Comparison of ENCODE assay signal across 16 cellular contexts in the genomic region with DNA sequence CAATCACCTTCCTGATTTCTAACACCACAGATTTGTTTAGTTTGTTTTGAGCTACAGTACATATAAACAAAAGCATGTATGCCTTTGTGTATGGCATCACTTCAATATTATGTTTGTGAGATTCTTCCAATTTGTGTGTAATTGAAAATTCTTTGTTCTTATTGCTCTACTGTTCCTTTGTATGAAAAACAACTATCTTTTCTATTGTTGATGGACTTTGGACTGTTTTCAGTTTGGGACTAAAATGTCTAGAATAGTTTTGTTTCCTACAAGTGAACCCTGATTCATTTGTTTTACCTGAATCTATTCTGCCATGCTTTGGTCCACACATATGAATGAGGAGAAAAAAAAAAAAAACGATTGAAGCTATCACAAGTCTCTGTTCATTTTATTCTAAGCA. TPM values are rescaled to one million over a fixed set of nuclear protein-coding genes. Genes with fewer than 3 reads are reported as not detected.
DNase-seq lines count a peak whose midpoint lies in the region; ATAC-seq, FAIRE-seq and TF ChIP-seq lines count a peak whose summit lies in the region.
"Had no signal": no experiment of that assay in that cellular context is flagged by ENCODE, and none has a peak within 500 bp of the region (broad histone marks: within the 10 kb centered on the region; RNA-seq: fewer than 3 reads in every experiment).

No MANE protein-coding gene starts in this region.

- H2AFZ ChIP-seq in astrocyte (ENCODE audit: low read depth, low read length): no peak overlapping the region

- H3K27me3 ChIP-seq in astrocyte (ENCODE audit: insufficient read depth, low read length): peaks cover 4% of the 10 kb centered on the region

- no peak overlapping the region for H3K9ac ChIP-seq in astrocyte (ENCODE audit: low read length)
- H3K9ac ChIP-seq: BLaER1 had no signal

- no peak for TF ChIP-seq POLR2A in H54 (IDR thresholded peaks at IDR 0.05; ENCODE audit: low read depth, low read length)

- H3K4me3 Mint-ChIP-seq in astrocyte (ENCODE audit: unreplicated experiment): no peak overlapping the region
- peak overlapping the region; percentile 46 for H3K4me3 Mint-ChIP-seq in nephron progenitor cell
- H3K4me3 Mint-ChIP-seq in T-helper 17 cell: no peak overlapping the region

- no peak overlapping the region for H3K27ac Mint-ChIP-seq in astrocyte (ENCODE audit: unreplicated experiment)
- H3K27ac Mint-ChIP-seq in nephron progenitor cell: no peak overlapping the region
- no peak overlapping the region for H3K27ac Mint-ChIP-seq in T-helper 17 cell
- H3K27ac Mint-ChIP-seq: CD4-positive, CD25-positive, alpha-beta regulatory T cell had no signal

- H3K4me2 ChIP-seq in astrocyte (ENCODE audit: low read length): no peak overlapping the region
- H3K4me2 ChIP-seq: BLaER1 had no signal

- H3K4me1 Mint-ChIP-seq in astrocyte (ENCODE audit: low read depth, unreplicated experiment): no peaks in the 10 kb centered on the region
- H3K4me1 Mint-ChIP-seq in nephron progenitor cell: peaks cover 15% of the 10 kb centered on the region
- H3K4me1 Mint-ChIP-seq in T-helper 17 cell: peaks cover 8% of the 10 kb centered on the region

- H4K20me1 ChIP-seq in astrocyte (ENCODE audit: insufficient read depth, low read length): no peaks in the 10 kb centered on the region
- H4K20me1 ChIP-seq: BLaER1 had no signal

- DNase-seq in H54 (ENCODE audit: insufficient read length, low spot score): no peak
- no peak for DNase-seq in astrocyte (ENCODE audit: low read depth)
- DNase-seq in nephron progenitor cell: no peak
- no peak for DNase-seq in medulla oblongata (ENCODE audit: extremely low spot score)
- DNase-seq in AML-193 (lab: John Stamatoyannopoulos, UW): no peak
- no peak for DNase-seq in T-helper 17 cell
- DNase-seq: Calu3; CD4-positive, CD25-positive, alpha-beta regulatory T cell; DMS 273 treated with DMSO at 0.1 percent for 48 hours; H7; KBM-7 had no signal

- no peaks in the 10 kb centered on the region for H3K36me3 ChIP-seq in astrocyte (ENCODE audit: insufficient read depth, low read length)
- H3K36me3 ChIP-seq: BLaER1 had no signal

- H3K36me3 Mint-ChIP-seq in astrocyte (ENCODE audit: low read depth, unreplicated experiment) (no peaks in the 10 kb centered on the region), nephron progenitor cell (ENCODE audit: low read depth) (no peaks in the 10 kb centered on the region), T-helper 17 cell (ENCODE audit: low read depth) (peaks cover 2% of the 10 kb centered on the region)
- H3K36me3 Mint-ChIP-seq: CD4-positive, CD25-positive, alpha-beta regulatory T cell had no signal

- H3K9me3 Mint-ChIP-seq in astrocyte (ENCODE audit: unreplicated experiment) (no peaks in the 10 kb centered on the region), nephron progenitor cell (no peaks in the 10 kb centered on the region)

- TF ChIP-seq CTCF in astrocyte (IDR thresholded peaks at IDR 0.05; ENCODE audit: insufficient read depth, low read depth, low read length) (no peak), nephron progenitor cell (IDR thresholded peaks at IDR 0.05) (no peak)

- H3K9me3 ChIP-seq in astrocyte (ENCODE audit: insufficient read depth, low read depth, low read length) (no peaks in the 10 kb centered on the region), T-helper 17 cell (ENCODE audit: control insufficient read depth, low read length, poor library complexity, severe bottlenecking) (no peaks in the 10 kb centered on the region)

- H3K4me1 ChIP-seq in astrocyte (ENCODE audit: insufficient read depth, low read length): no peaks in the 10 kb centered on the region
- H3K4me1 ChIP-seq: BLaER1 had no signal

- ATAC-seq in GM21717 (IDR thresholded peaks at IDR 0.05; ENCODE audit: unreplicated experiment) (no peak), T-helper 17 cell (no peak)

- no peaks in the 10 kb centered on the region for H3K79me2 ChIP-seq in astrocyte (ENCODE audit: insufficient read depth, low read length)

- no peak overlapping the region for H3K4me3 ChIP-seq in astrocyte (ENCODE audit: insufficient read depth, low read depth, low read length)
- H3K4me3 ChIP-seq: BLaER1 had no signal

- H3K27ac ChIP-seq in astrocyte (ENCODE audit: low read depth, low read length): no peak overlapping the region
- H3K27ac ChIP-seq: BLaER1, HL-60 had no signal

- H3K27me3 Mint-ChIP-seq in astrocyte (ENCODE audit: low read depth, unreplicated experiment) (no peaks in the 10 kb centered on the region), nephron progenitor cell (ENCODE audit: low read depth, poor library complexity) (peaks cover 56% of the 10 kb centered on the region), T-helper 17 cell (peaks cover 45% of the 10 kb centered on the region)

- FAIRE-seq in H54 (lab: Jason Lieb, UNC) (peak; percentile 74), astrocyte (lab: Jason Lieb, UNC) (peak; percentile 34)
- FAIRE-seq: GM12878, GM18507 had no signal

RNA-seq across cellular contexts. Expression of a gene that starts 21.2 kb away (rescaled TPM):
- total RNA-seq in astrocyte: 5.1 and 5.7 TPM in 2 replicates
- 10 to 100 TPM in 1 of 2 donors, 1 to 10 TPM in 1; 9.8 to 12.5 TPM for total RNA-seq in T-helper 17 cell
